8 cellular contexts compared by ENCODE assay signal in genomic region chr9:128902351-128903078, GRCh38. TPM values are rescaled to one million over a fixed set of nuclear protein-coding genes. Genes with fewer than 3 reads are reported as not detected.
DNase-seq lines count a peak whose midpoint lies in the region; ATAC-seq and TF ChIP-seq lines count a peak whose summit lies in the region.

No MANE protein-coding gene starts in this region.

- intact Hi-C loops in CD4-positive, alpha-beta T cell (cut with DNase I, micrococcal nuclease) = loop anchor here (1.0 to 2.0 kb wide), 3 partner anchors 20 to 84 kb away; partner anchors contain the start of genes LRRC8A (in 2 of the 2) and ENDOG (in 1 of the 2)

- POLR2A ChIA-PET in CD4-positive, alpha-beta T cell (lab: Charles Lee) = interaction anchor here (0.7 to 4.3 kb wide), 16 partner anchors 9 to 398 kb away, joined by 3 to 35 read pairs (median 3); partner anchors contain the start of genes ENDOG, KYAT1, LRRC8A and MIGA2

- no peaks in the 10 kb centered on the region for H3K27me3 ChIP-seq in CD4-positive, alpha-beta T cell (ENCODE audit: control insufficient read depth, insufficient read depth, low read length)

- peak; percentile 22 for TF ChIP-seq POLR2A in erythroblast (IDR thresholded peaks at IDR 0.05; ENCODE audit: low read length)

- H3K9me3 Mint-ChIP-seq in CD4-positive, alpha-beta T cell = no peaks in the 10 kb centered on the region

- peak; percentile 79 to 91 (median 89) for DNase-seq in CD4-positive, alpha-beta T cell
- peak; percentile 66 for DNase-seq in HT1080 (ENCODE audit: low read depth)
- peak; percentile 83 to 84 for DNase-seq in activated CD4-positive, alpha-beta T cell treated with anti-CD3 and anti-CD28 coated beads, Interleukin-2, amount 50 U/mL, for 4 hours
- DNase-seq in erythroblast (lab: John Stamatoyannopoulos, UW) = no peak
- peak; percentile 81 for DNase-seq in stimulated activated CD4-positive, alpha-beta T cell treated with anti-CD3 and anti-CD28 coated beads, Interleukin-2, amount 100 ng/mL, for 4 hours (ENCODE audit: low read depth)
- DNase-seq in ecto neural progenitor cell (ENCODE audit: low spot score) = no peak
- no peak for DNase-seq in NCI-H524 (lab: John Stamatoyannopoulos, UW)

- no peak for TF ChIP-seq CTCF in CD4-positive, alpha-beta T cell (IDR thresholded peaks at IDR 0.05)

- CTCF ChIA-PET in CD4-positive, alpha-beta T cell (lab: Charles Lee) = interaction anchor here (1.1 kb wide), 1 partner anchor 26 kb away, joined by 3 read pairs; no protein-coding TSS in a partner anchor

- no peaks in the 10 kb centered on the region for H3K27me3 Mint-ChIP-seq in CD4-positive, alpha-beta T cell

- H3K36me3 Mint-ChIP-seq in CD4-positive, alpha-beta T cell (ENCODE audit: low read depth) = peaks cover 37% of the 10 kb centered on the region

- H3K4me3 Mint-ChIP-seq in CD4-positive, alpha-beta T cell = peak overlapping the region; percentile 81

- peak; percentile 93 for ATAC-seq in CD4-positive, alpha-beta T cell (ENCODE audit: poor library complexity)
- ATAC-seq in GM19452 (IDR thresholded peaks at IDR 0.05; ENCODE audit: unreplicated experiment) = peak; percentile 88

- peak overlapping the region; percentile 96 for H3K27ac ChIP-seq in CD4-positive, alpha-beta T cell (ENCODE audit: low read depth, low read length)

- no peaks in the 10 kb centered on the region for H3K9me3 ChIP-seq in CD4-positive, alpha-beta T cell (ENCODE audit: control insufficient read depth, low read length)

- H3K4me1 Mint-ChIP-seq in CD4-positive, alpha-beta T cell (ENCODE audit: low read depth) = peaks cover 74% of the 10 kb centered on the region

- peak overlapping the region; percentile 95 for H3K27ac Mint-ChIP-seq in CD4-positive, alpha-beta T cell

RNA-seq across cellular contexts. Expression of gene PHYHD1, which starts 18.3 kb away (rescaled TPM):
- total RNA-seq in CD4-positive, alpha-beta T cell = 1 to 10 TPM; 1.6 to 2.6 TPM
- total RNA-seq in HT1080 (2014; rRNA removed; shearing (Covaris generic)) = 0.16 TPM in 1 of 2 replicates, not detected in the other
- not detected in 2 replicates for polyA plus RNA-seq in HT1080 (2015; cell fraction: cytosol; rRNA removed)
- not detected in 2 replicates for polyA plus RNA-seq in HT1080 (2015; cell fraction: nucleus; rRNA removed)

RNA-seq across cellular contexts. Expression of gene LRRC8A, which starts 20.6 kb away (rescaled TPM):
- 10 to 100 TPM; 35.0 to 35.8 TPM for total RNA-seq in CD4-positive, alpha-beta T cell
- total RNA-seq in HT1080 (2014; rRNA removed; shearing (Covaris generic)) = 65.0 and 71.5 TPM in 2 replicates
- polyA plus RNA-seq in HT1080 (2015; cell fraction: cytosol; rRNA removed) = 63.5 and 65.8 TPM in 2 replicates
- polyA plus RNA-seq in HT1080 (2015; cell fraction: nucleus; rRNA removed) = 51.5 and 54.0 TPM in 2 replicates

RNA-seq across cellular contexts. Expression of gene KYAT1, which starts 20.8 kb away (rescaled TPM):
- total RNA-seq in CD4-positive, alpha-beta T cell = 1 to 10 TPM; 2.8 to 4.7 TPM
- total RNA-seq in HT1080 (2014; rRNA removed; shearing (Covaris generic)) = 7.7 and 8.6 TPM in 2 replicates
- polyA plus RNA-seq in HT1080 (2015; cell fraction: cytosol; rRNA removed) = 9.5 and 11.0 TPM in 2 replicates
- polyA plus RNA-seq in HT1080 (2015; cell fraction: nucleus; rRNA removed) = 27.9 and 33.7 TPM in 2 replicates

RNA-seq across cellular contexts. Expression of gene DOLK, which starts 44.9 kb away (rescaled TPM):
- 1 to 10 TPM; 7.4 to 7.8 TPM for total RNA-seq in CD4-positive, alpha-beta T cell
- total RNA-seq in HT1080 (2014; rRNA removed; shearing (Covaris generic)) = 23.4 and 29.1 TPM in 2 replicates
- 13.2 and 14.0 TPM in 2 replicates for polyA plus RNA-seq in HT1080 (2015; cell fraction: cytosol; rRNA removed)
- polyA plus RNA-seq in HT1080 (2015; cell fraction: nucleus; rRNA removed) = 14.9 and 17.7 TPM in 2 replicates

RNA-seq across cellular contexts. Expression of gene NUP188, which starts 45.0 kb away (rescaled TPM):
- 10 to 100 TPM; 43.0 to 43.9 TPM for total RNA-seq in CD4-positive, alpha-beta T cell
- 51.8 and 63.6 TPM in 2 replicates for total RNA-seq in HT1080 (2014; rRNA removed; shearing (Covaris generic))
- 30.6 and 30.7 TPM in 2 replicates for polyA plus RNA-seq in HT1080 (2015; cell fraction: cytosol; rRNA removed)
- 67.9 and 80.6 TPM in 2 replicates for polyA plus RNA-seq in HT1080 (2015; cell fraction: nucleus; rRNA removed)

Comparison
In these comparisons a context has a peak if more than half of its experiments do, and no peak if none do; other contexts are left out.
1. DNase-seq: peak in CD4-positive, alpha-beta T cell (10 of 10), HT1080 (single experiment), activated CD4-positive, alpha-beta T cell treated with anti-CD3 and anti-CD28 coated beads, Interleukin-2, amount 50 U/mL, for 4 hours (2 of 2) and stimulated activated CD4-positive, alpha-beta T cell treated with anti-CD3 and anti-CD28 coated beads, Interleukin-2, amount 100 ng/mL, for 4 hours (single experiment); none in erythroblast (0 of 2), ecto neural progenitor cell (single experiment) and NCI-H524 (0 of 2).